11 cellular contexts compared by ENCODE assay signal in genomic region chr18:10755855-10756254, GRCh38.
"Had no signal": no experiment of that assay in that cellular context is flagged by ENCODE, and none has a peak within 500 bp of the region (broad histone marks: within the 10 kb centered on the region; RNA-seq: fewer than 3 reads in every experiment).

No MANE protein-coding gene starts in this region.

- H3K9ac ChIP-seq: GM23248 had no signal

- H3K36me3 ChIP-seq: HAP-1 had no signal

- H3K4me1 ChIP-seq: HAP-1 had no signal

- H2AFZ ChIP-seq: GM23248, GM23338 had no signal

- H3K4me2 ChIP-seq: GM23338 had no signal

- H3K9me3 ChIP-seq: HAP-1 had no signal

- ATAC-seq: GM23338, HCT116 had no signal

- H3K4me3 ChIP-seq: GM23248, GM23338, HAP-1 had no signal

- H3K27ac ChIP-seq: GM23248 had no signal

- DNase-seq: GM23248, GOT3, H7, H9, HCEC 1CT, HFFc6 had no signal

- FAIRE-seq: H1, H54 had no signal
